Comparison of ENCODE assay signal across 1 cellular context in genomic region chr2:109304731-109305470, GRCh38.
TF ChIP-seq lines count a peak whose summit lies in the region.

No MANE protein-coding gene starts in this region.

TF ChIP-seq in HEK293, 187 proteins besides CTCF, POLR2A, EP300 and RAD21 (continued from another document and continues in another):
- TF ChIP-seq PRDM6 (tag by site-specific recombination; IDR thresholded peaks at IDR 0.05) (peak; percentile 81), FEZF1 (tag by site-specific recombination; IDR thresholded peaks at IDR 0.05) (peak; percentile 81), GLIS1 (tag by site-specific recombination; IDR thresholded peaks at IDR 0.05) (peak; percentile 59), ZSCAN5A (tag by site-specific recombination; IDR thresholded peaks at IDR 0.05) (no peak), AEBP2 (tag by site-specific recombination; IDR thresholded peaks at IDR 0.05; ENCODE audit: borderline replicate concordance) (no peak), ZNF175 (tag by site-specific recombination; IDR thresholded peaks at IDR 0.05) (no peak), ZNF112 (tag by site-specific recombination; IDR thresholded peaks at IDR 0.05) (no peak), ZFP3 (tag by site-specific recombination; IDR thresholded peaks at IDR 0.05; ENCODE audit: low read depth) (no peak), ZNF302 (tag by site-specific recombination; IDR thresholded peaks at IDR 0.05; ENCODE audit: low read depth) (no peak), INSM2 (tag by site-specific recombination; IDR thresholded peaks at IDR 0.05) (peak; percentile 79), GFI1B (tag by site-specific recombination; IDR thresholded peaks at IDR 0.05) (0 out of 2 replicates have a peak, but pooled peaks have one; percentile 13), ZFP41 (tag by site-specific recombination; IDR thresholded peaks at IDR 0.05; ENCODE audit: borderline replicate concordance) (no peak), ZNF843 (tag by site-specific recombination; IDR thresholded peaks at IDR 0.05) (peak; percentile 39; the same call in 1 of the 2 replicates), KLF9 (tag by site-specific recombination; IDR thresholded peaks at IDR 0.05; ENCODE audit: low read depth) (no peak), ZNF747 (tag by site-specific recombination; IDR thresholded peaks at IDR 0.05) (no peak), BCL6B (tag by site-specific recombination; IDR thresholded peaks at IDR 0.05) (no peak), PATZ1 (tag by site-specific recombination; IDR thresholded peaks at IDR 0.05) (peak; percentile 44), ZNF664 (tag by site-specific recombination; IDR thresholded peaks at IDR 0.05) (no peak), ZNF148 (tag by site-specific recombination; IDR thresholded peaks at IDR 0.05; ENCODE audit: borderline replicate concordance) (no peak), ZNF354C (tag by site-specific recombination; IDR thresholded peaks at IDR 0.05; ENCODE audit: borderline replicate concordance, low read depth) (no peak), ZNF488 (tag by site-specific recombination; IDR thresholded peaks at IDR 0.05) (no peak), ATF2 (tag by site-specific recombination; IDR thresholded peaks at IDR 0.05; ENCODE audit: low read depth) (no peak), SP7 (tag by site-specific recombination; IDR thresholded peaks at IDR 0.05) (peak; percentile 53; the same call in 1 of the 2 replicates), ZNF280D (tag by site-specific recombination; IDR thresholded peaks at IDR 0.05) (no peak), TSHZ1 (tag by site-specific recombination; IDR thresholded peaks at IDR 0.05; ENCODE audit: borderline replicate concordance) (0 out of 2 replicates have a peak, but pooled peaks have one; percentile 8), ZNF707 (tag by site-specific recombination; IDR thresholded peaks at IDR 0.05) (no peak), ZNF404 (tag by site-specific recombination; IDR thresholded peaks at IDR 0.05) (no peak), OVOL3 (tag by site-specific recombination; IDR thresholded peaks at IDR 0.05) (no peak), ZNF510 (tag by site-specific recombination; IDR thresholded peaks at IDR 0.05; ENCODE audit: insufficient replicate concordance) (no peak), ZIC2 (tag by site-specific recombination; IDR thresholded peaks at IDR 0.05) (peak; percentile 91), KLF16 (tag by site-specific recombination; IDR thresholded peaks at IDR 0.05) (no peak), ZNF701 (tag by site-specific recombination; IDR thresholded peaks at IDR 0.05) (no peak), ZBTB17 (tag by site-specific recombination; IDR thresholded peaks at IDR 0.05) (peak; percentile 42; the same call in 1 of the 2 replicates), ZBTB21 (tag by site-specific recombination; IDR thresholded peaks at IDR 0.05) (no peak; the same call in 1 of the 2 replicates)
